Comparison of ENCODE assay signal across 27 cellular contexts in the genomic region with DNA sequence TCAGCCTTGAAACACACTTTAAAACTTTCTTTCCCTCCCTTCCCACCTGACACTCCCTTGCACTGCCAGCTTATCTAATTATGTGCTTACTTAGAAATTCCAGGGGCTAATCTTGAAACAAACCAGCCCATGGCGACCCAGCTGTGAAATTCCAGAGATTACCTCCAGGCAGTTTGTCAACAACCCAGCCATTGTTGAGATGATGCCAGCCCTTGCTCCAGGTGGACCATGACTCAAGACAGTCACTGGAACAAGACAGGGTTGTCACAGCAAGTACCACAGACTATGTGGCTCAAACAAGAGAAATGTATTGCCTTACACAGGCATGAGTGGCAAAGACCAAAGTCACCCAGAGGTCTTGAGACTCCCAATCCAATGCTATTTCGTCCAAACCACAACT. TPM values are rescaled to one million over a fixed set of nuclear protein-coding genes. Genes with fewer than 3 reads are reported as not detected.
A peak's percentile ranks its signal among the peaks of the same experiment; 100 is the strongest.
DNase-seq lines count a peak whose midpoint lies in the region; ATAC-seq and TF ChIP-seq lines count a peak whose summit lies in the region.
"Had no signal": no experiment of that assay in that cellular context is flagged by ENCODE, and none has a peak within 500 bp of the region (broad histone marks: within the 10 kb centered on the region; RNA-seq: fewer than 3 reads in every experiment).

No MANE protein-coding gene starts in this region.

- no peak overlapping the region for H3K4me3 ChIP-seq in retinal pigment epithelial cell (ENCODE audit: low read length)
- no peak overlapping the region for H3K4me3 ChIP-seq in foreskin fibroblast (ENCODE audit: low read depth in 1 of 2, low read length in 2 of 2)
- H3K4me3 ChIP-seq in colonic mucosa, result no peak overlapping the region
- H3K4me3 ChIP-seq: SK-N-MC, spleen had no signal

- no peak for ATAC-seq in GM19395 (IDR thresholded peaks at IDR 0.05; ENCODE audit: unreplicated experiment)
- ATAC-seq: activated CD8-positive, alpha-beta T cell treated with anti-CD3 and anti-CD28 coated beads, Interleukin-2, amount 10 ng/mL, durations not matched to agents 7 days and 5 days; activated T-cell treated with anti-CD3 and anti-CD28 coated beads, Interleukin-2, amount 50 U/mL, for 4 hours; CD8-positive, alpha-beta T cell; effector memory CD8-positive, alpha-beta T cell; natural killer cell treated with Interleukin-12 subunit alpha and Interleukin-12 subunit beta and Interleukin-15 and Interleukin-18, amount 100 ng/mL, for 72 hours had no signal

- H3K27me3 ChIP-seq in colonic mucosa, result no peaks in the 10 kb centered on the region

- H3K9me3 ChIP-seq in colonic mucosa, result no peaks in the 10 kb centered on the region

- DNase-seq in ELF-1 (ENCODE audit: low read depth, low spot score) (peak; percentile 95), RPMI7951 (ENCODE audit: low read depth) (peak; percentile 14), islet precursor cell (peak; percentile 97), retinal pigment epithelial cell (ENCODE audit: low read depth) (peak; percentile 83), foreskin fibroblast (no peak), colonic mucosa (no peak)
- DNase-seq: activated CD4-positive, CD25-positive, alpha-beta regulatory T cell; activated CD8-positive, alpha-beta T cell treated with anti-CD3 and anti-CD28 coated beads, Interleukin-2, amount 10 ng/mL, durations not matched to agents 7 days and 5 days; activated naive CD4-positive, alpha-beta T cell treated with anti-CD3 and anti-CD28 coated beads, Interleukin-2, amount 10 ng/mL, durations not matched to agents 7 days and 5 days; activated T-cell treated with anti-CD3 and anti-CD28 coated beads, Interleukin-2, amount 50 U/mL, for 4 hours; anterior cingulate cortex; CD8-positive, alpha-beta T cell; effector memory CD8-positive, alpha-beta T cell; EL; immature natural killer cell; NCI-H146; NCI-H774; posterior cingulate gyrus; spleen; stimulated activated CD8-positive, alpha-beta memory T cell treated with anti-CD3 and anti-CD28 coated beads, Interleukin-4, amount 100 ng/mL, for 48 hours; substantia nigra had no signal

- no peak overlapping the region for H3K9ac ChIP-seq in colonic mucosa (ENCODE audit: low read depth in 2 of 2, low read length in 2 of 2)

- H3K4me1 ChIP-seq in colonic mucosa, result peaks cover 8% of the 10 kb centered on the region
- H3K4me1 ChIP-seq: spleen had no signal

- no peak for TF ChIP-seq CTCF in retinal pigment epithelial cell (conservative IDR thresholded peaks at IDR 0.05; ENCODE audit: low read depth, low read length)
- TF ChIP-seq CTCF in foreskin fibroblast (IDR thresholded peaks at IDR 0.05; ENCODE audit: low read depth, low read length), result no peak
- no peak for TF ChIP-seq CTCF in colonic mucosa (IDR thresholded peaks at IDR 0.05)

- H3K36me3 ChIP-seq in colonic mucosa, result no peaks in the 10 kb centered on the region
- H3K36me3 ChIP-seq: spleen had no signal

- intact Hi-C loops in colonic mucosa (cut with DNase I), result no loop called here

- H3K27ac ChIP-seq in colonic mucosa, result no peak overlapping the region
- H3K27ac ChIP-seq: SK-N-MC, spleen had no signal

RNA-seq across cellular contexts. Expression of gene FYB2, which starts 7.9 kb away (rescaled TPM):
- total RNA-seq in RPMI7951 (2014; rRNA removed; shearing (Covaris generic)), result not detected in 2 replicates
- under 1 TPM; 0.32 to 0.66 TPM for total RNA-seq in colonic mucosa
- total RNA-seq: activated CD8-positive, alpha-beta T cell treated with anti-CD3 and anti-CD28 coated beads, Interleukin-2, amount 10 ng/mL, durations not matched to agents 7 days and 5 days; activated T-cell treated with anti-CD3 and anti-CD28 coated beads, Interleukin-2, amount 50 U/mL, for 4 hours; CD8-positive, alpha-beta T cell; MCF 10A; mesenteric fat pad; natural killer cell treated with Interleukin-12 subunit alpha and Interleukin-12 subunit beta and Interleukin-15 and Interleukin-18, amount 100 ng/mL, for 72 hours; spleen had no signal

RNA-seq across cellular contexts. Expression of gene C8A, which starts 43.3 kb away (rescaled TPM):
- total RNA-seq in RPMI7951 (2014; rRNA removed; shearing (Covaris generic)), result not detected in 2 replicates
- not detected for total RNA-seq in colonic mucosa
- total RNA-seq: activated CD8-positive, alpha-beta T cell treated with anti-CD3 and anti-CD28 coated beads, Interleukin-2, amount 10 ng/mL, durations not matched to agents 7 days and 5 days; activated T-cell treated with anti-CD3 and anti-CD28 coated beads, Interleukin-2, amount 50 U/mL, for 4 hours; CD8-positive, alpha-beta T cell; cerebellum; MCF 10A; mesenteric fat pad; natural killer cell treated with Interleukin-12 subunit alpha and Interleukin-12 subunit beta and Interleukin-15 and Interleukin-18, amount 100 ng/mL, for 72 hours; spleen had no signal

Comparison
In these comparisons a context has a peak if more than half of its experiments do, and no peak if none do; other contexts are left out.
1. DNase-seq: peak in ELF-1 (single experiment), RPMI7951 (single experiment), islet precursor cell (single experiment) and retinal pigment epithelial cell (single experiment); none in foreskin fibroblast (0 of 2) and colonic mucosa (single experiment).